Comparison of ENCODE assay signal across 1 cellular context in genomic region chr10:59622320-59622901, GRCh38.
TF ChIP-seq lines count a peak whose summit lies in the region.

No MANE protein-coding gene starts in this region.

TF ChIP-seq in GM23338, 12 proteins besides CTCF, POLR2A, EP300 and RAD21 (continued from another document):
- TF ChIP-seq ZNF462 (CRISPR knock-in tag; IDR thresholded peaks at IDR 0.05) (no peak), CREB1 (CRISPR knock-in tag; IDR thresholded peaks at IDR 0.05; ENCODE audit: low read depth) (no peak), JUNB (IDR thresholded peaks at IDR 0.05; ENCODE audit: unreplicated experiment) (no peak), ZNF114 (CRISPR knock-in tag; IDR thresholded peaks at IDR 0.05) (no peak), STAT1 (IDR thresholded peaks at IDR 0.05; ENCODE audit: unreplicated experiment) (no peak)
